In the genomic region with DNA sequence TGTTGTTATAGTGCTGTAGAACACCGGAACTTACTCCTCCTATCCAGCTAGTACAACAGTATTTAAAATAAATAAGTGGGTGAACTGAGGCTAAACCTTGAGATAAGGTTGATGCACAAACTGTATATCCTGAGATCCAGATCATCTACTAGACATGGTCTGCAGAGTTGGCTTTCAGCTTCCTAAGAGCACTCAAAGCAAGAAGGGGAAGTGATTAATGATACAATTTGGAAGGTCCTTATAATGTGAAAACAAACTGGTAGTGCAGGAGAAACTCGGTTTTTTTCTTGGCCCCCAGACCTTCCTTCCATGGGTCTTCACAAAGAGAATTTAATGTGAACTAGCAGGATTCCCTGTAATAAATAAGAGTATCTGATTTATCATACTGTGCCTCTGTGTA, we compare ENCODE assay signal across 24 cellular contexts.
"Had no signal": no experiment of that assay in that cellular context is flagged by ENCODE, and none has a peak within 500 bp of the region (broad histone marks: within the 10 kb centered on the region; RNA-seq: fewer than 3 reads in every experiment).

No MANE protein-coding gene starts in this region.

- H3K27me3 ChIP-seq: esophagus squamous epithelium, gastroesophageal sphincter, hepatocyte, right lobe of liver, suprapubic skin, thyroid gland had no signal

- H3K79me2 ChIP-seq: hepatocyte, parathyroid adenoma had no signal

- H3K9ac ChIP-seq: parathyroid adenoma had no signal

- H3K4me3 Mint-ChIP-seq: naive B cell; nephron; stimulated activated effector memory CD8-positive, alpha-beta T cell treated with anti-CD3 and anti-CD28 coated beads, Interleukin-12 subunit alpha, Interleukin-12 subunit beta, amount 100 ng/mL, for 72 hours; type B pancreatic cell had no signal

- H3K36me3 ChIP-seq: esophagus squamous epithelium, gastroesophageal sphincter, prostate gland, right lobe of liver, suprapubic skin, thyroid gland had no signal

- H2AFZ ChIP-seq: hepatocyte, parathyroid adenoma had no signal

- H3K36me3 Mint-ChIP-seq: naive B cell; stimulated activated effector memory CD8-positive, alpha-beta T cell treated with anti-CD3 and anti-CD28 coated beads, Interleukin-12 subunit alpha, Interleukin-12 subunit beta, amount 100 ng/mL, for 72 hours; type B pancreatic cell had no signal

- H3K4me1 ChIP-seq: esophagus squamous epithelium, gastroesophageal sphincter, parathyroid adenoma, prostate gland, right lobe of liver, suprapubic skin, thyroid gland had no signal

- H3K27me3 Mint-ChIP-seq: naive B cell, type B pancreatic cell had no signal

- H3K27ac ChIP-seq: esophagus squamous epithelium, gastroesophageal sphincter, hepatocyte, parathyroid adenoma, prostate gland, right lobe of liver, suprapubic skin, thyroid gland had no signal

- H3K27ac Mint-ChIP-seq: nephron; stimulated activated effector memory CD8-positive, alpha-beta T cell treated with anti-CD3 and anti-CD28 coated beads, Interleukin-12 subunit alpha, Interleukin-12 subunit beta, amount 100 ng/mL, for 72 hours; type B pancreatic cell had no signal

- H3K9me3 ChIP-seq: esophagus squamous epithelium, gastroesophageal sphincter, prostate gland, right lobe of liver, suprapubic skin, thyroid gland had no signal

- ATAC-seq: gastroesophageal sphincter; left cardiac atrium; left ventricle myocardium superior; right lobe of liver; stimulated activated effector memory CD8-positive, alpha-beta T cell treated with anti-CD3 and anti-CD28 coated beads, Interleukin-12 subunit alpha, Interleukin-12 subunit beta, amount 100 ng/mL, for 72 hours; stimulated activated naive CD8-positive, alpha-beta T cell treated with anti-CD3 and anti-CD28 coated beads, Interleukin-15, Interleukin-2, amounts not matched to agents 100 U/mL and 50 U/mL, for 24 hours had no signal

- FAIRE-seq: kidney, urothelium cell line had no signal

- H3K4me3 ChIP-seq: esophagus squamous epithelium, gastroesophageal sphincter, hepatocyte, lung, prostate gland, right lobe of liver, suprapubic skin, thyroid gland had no signal

- H3K4me1 Mint-ChIP-seq: nephron had no signal

- H3K4me2 ChIP-seq: hepatocyte had no signal

- DNase-seq: dermis blood vessel endothelial cell; esophagus squamous epithelium; foreskin fibroblast; kidney; left cardiac atrium; left ventricle myocardium superior; mesendoderm; naive B cell; occipital lobe; right lobe of liver; stimulated activated CD4-positive, alpha-beta T cell treated with anti-CD3 and anti-CD28 coated beads, Interleukin-4, amount 100 ng/mL, for 1 hour; stimulated activated CD8-positive, alpha-beta memory T cell treated with anti-CD3 and anti-CD28 coated beads, Interleukin-4, amount 100 ng/mL, for 48 hours; stimulated activated naive CD8-positive, alpha-beta T cell treated with anti-CD3 and anti-CD28 coated beads, Interleukin-15, Interleukin-2, amounts not matched to agents 100 U/mL and 50 U/mL, for 24 hours; thyroid gland had no signal

- H3K9me3 Mint-ChIP-seq: naive B cell; nephron; stimulated activated effector memory CD8-positive, alpha-beta T cell treated with anti-CD3 and anti-CD28 coated beads, Interleukin-12 subunit alpha, Interleukin-12 subunit beta, amount 100 ng/mL, for 72 hours; type B pancreatic cell had no signal
